ENCODE assay signal across 14 cellular contexts in genomic region chr3:45677841-45678240, GRCh38. TPM values are rescaled to one million over a fixed set of nuclear protein-coding genes. Genes with fewer than 3 reads are reported as not detected.
DNase-seq lines count a peak whose midpoint lies in the region; ATAC-seq and TF ChIP-seq lines count a peak whose summit lies in the region.
"Had no signal": no experiment of that assay in that cellular context is flagged by ENCODE, and none has a peak within 500 bp of the region (broad histone marks: within the 10 kb centered on the region; RNA-seq: fewer than 3 reads in every experiment).

No MANE protein-coding gene starts in this region.

- ATAC-seq in heart left ventricle (no peak), right cardiac atrium (no peak), GM18873 (IDR thresholded peaks at IDR 0.05; ENCODE audit: low FRiP score, unreplicated experiment) (no peak)

- H3K27ac Mint-ChIP-seq in activated naive CD8-positive, alpha-beta T cell treated with anti-CD3 and anti-CD28 coated beads for 36 hours, result peak overlapping the region; percentile 96
- H3K27ac Mint-ChIP-seq in mesothelial cell of epicardium, result peak overlapping the region; percentile 0

- H3K4me1 ChIP-seq in heart left ventricle (peaks cover 3 to 48% (median 25%) of the 10 kb centered on the region in 12 donors), right cardiac atrium (ENCODE audit: control insufficient read depth, insufficient read depth, low read length) (no peaks in the 10 kb centered on the region), uterus (no peaks in the 10 kb centered on the region)

- H3K36me3 ChIP-seq in heart left ventricle, result peaks cover 3 to 74% (median 55%) of the 10 kb centered on the region in 9 donors
- H3K36me3 ChIP-seq in uterus, result no peaks in the 10 kb centered on the region

- H3K4me3 Mint-ChIP-seq in activated naive CD8-positive, alpha-beta T cell treated with anti-CD3 and anti-CD28 coated beads for 36 hours, result no peak overlapping the region
- no peak overlapping the region for H3K4me3 Mint-ChIP-seq in mesothelial cell of epicardium

- H3K36me3 Mint-ChIP-seq in activated naive CD8-positive, alpha-beta T cell treated with anti-CD3 and anti-CD28 coated beads for 36 hours, result peaks cover 50% of the 10 kb centered on the region
- peaks cover 20% of the 10 kb centered on the region for H3K36me3 Mint-ChIP-seq in mesothelial cell of epicardium

- DNase-seq in heart left ventricle (no peak), right cardiac atrium (no peak), mesothelial cell of epicardium (ENCODE audit: low spot score in 2 of 2, unreplicated experiment in 2 of 2) (no peak), uterus (no peak), NCI-H510A (lab: John Stamatoyannopoulos, UW) (no peak), superior temporal gyrus (ENCODE audit: extremely low spot score) (no peak)
- no peak for DNase-seq in activated naive CD8-positive, alpha-beta T cell treated with anti-CD3 and anti-CD28 coated beads for 36 hours
- DNase-seq: esophagus squamous epithelium; NCI-H2029; NCI-H774; stimulated activated CD4-positive, alpha-beta T cell treated with anti-CD3 and anti-CD28 coated beads, Interleukin-12 subunit alpha, Interleukin-12 subunit beta, amount 100 ng/mL, for 4 hours had no signal

- H3K9me3 ChIP-seq in heart left ventricle (peaks cover 0 to 4% (median 0%) of the 10 kb centered on the region in 12 donors), right cardiac atrium (ENCODE audit: control insufficient read depth, low read length) (no peaks in the 10 kb centered on the region), uterus (no peaks in the 10 kb centered on the region)
- H3K9me3 ChIP-seq: tibial artery had no signal

- H3K9me3 Mint-ChIP-seq in activated naive CD8-positive, alpha-beta T cell treated with anti-CD3 and anti-CD28 coated beads for 36 hours, result no peaks in the 10 kb centered on the region
- H3K9me3 Mint-ChIP-seq in mesothelial cell of epicardium, result peaks cover 1% of the 10 kb centered on the region

- peaks cover 21% of the 10 kb centered on the region for H3K4me1 Mint-ChIP-seq in activated naive CD8-positive, alpha-beta T cell treated with anti-CD3 and anti-CD28 coated beads for 36 hours
- peaks cover 15% of the 10 kb centered on the region for H3K4me1 Mint-ChIP-seq in mesothelial cell of epicardium

- TF ChIP-seq CTCF in heart left ventricle (IDR thresholded peaks at IDR 0.05) (no peak), mesothelial cell of epicardium (IDR thresholded peaks at IDR 0.05; ENCODE audit: unreplicated experiment) (no peak), uterus (IDR thresholded peaks at IDR 0.05) (no peak)

- no peaks in the 10 kb centered on the region for H3K27me3 Mint-ChIP-seq in activated naive CD8-positive, alpha-beta T cell treated with anti-CD3 and anti-CD28 coated beads for 36 hours
- no peaks in the 10 kb centered on the region for H3K27me3 Mint-ChIP-seq in mesothelial cell of epicardium (ENCODE audit: low read depth)

- H3K27ac ChIP-seq in heart left ventricle (peak overlapping the region in 10 of 12 donors; percentile 53 to 85 (median 70)), right cardiac atrium (ENCODE audit: low read length) (no peak overlapping the region), uterus (peak overlapping the region; percentile 58 to 87)
- H3K27ac ChIP-seq: parathyroid adenoma, tibial artery had no signal

- WGBS in heart left ventricle, 4 donors, result 91 to 94% (median 91%) methylated on average over 10 of the region's 10 CpGs
- 92% methylated on average over 10 of the region's 10 CpGs for WGBS in right cardiac atrium

- H3K4me3 ChIP-seq in heart left ventricle (no peak overlapping the region), right cardiac atrium (ENCODE audit: low read length) (no peak overlapping the region), uterus (no peak overlapping the region)
- H3K4me3 ChIP-seq: esophagus squamous epithelium, tibial artery had no signal

- TF ChIP-seq POLR2A in heart left ventricle (IDR thresholded peaks at IDR 0.05) (no peak), uterus (IDR thresholded peaks at IDR 0.05) (no peak)

- H3K27me3 ChIP-seq in heart left ventricle (no peaks in the 10 kb centered on the region), right cardiac atrium (ENCODE audit: control insufficient read depth, insufficient read depth) (no peaks in the 10 kb centered on the region), uterus (no peaks in the 10 kb centered on the region)
- H3K27me3 ChIP-seq: esophagus squamous epithelium, tibial artery had no signal

- intact Hi-C loops in heart left ventricle (cut with DNase I) (loop anchor here in 1 of 10 donors (10.0 kb wide), 1 partner anchor 643 kb away; no protein-coding TSS in a partner anchor), right cardiac atrium (cut with DNase I) (no loop called here), uterus (cut with DNase I; ENCODE audit: low total_unique reads) (no loop called here)

RNA-seq across cellular contexts. Expression of gene SACM1L, which starts 11.4 kb away (rescaled TPM):
- total RNA-seq in heart left ventricle, result 10 to 100 TPM; 12.6 to 35.3 (median 22.3) TPM
- 10 to 100 TPM; 15.1 to 25.7 TPM for polyA plus RNA-seq in heart left ventricle
- 10 to 100 TPM; 26.9 to 32.0 (median 29.5) TPM for total RNA-seq in right cardiac atrium
- polyA plus RNA-seq in right cardiac atrium, result 17.0 TPM
- total RNA-seq in activated naive CD8-positive, alpha-beta T cell treated with anti-CD3 and anti-CD28 coated beads for 36 hours, result 100 to 1,000 TPM in 1 of 2 experiments, 10 to 100 TPM in 1; 99.3 to 101 TPM
- total RNA-seq in mesothelial cell of epicardium, result 50.5 to 54.6 TPM (median 51.8 TPM) in 3 replicates
- 10 to 100 TPM; 24.3 to 83.0 (median 68.7) TPM for total RNA-seq in uterus
